Comparison of ENCODE assay signal across 8 cellular contexts in the genomic region with DNA sequence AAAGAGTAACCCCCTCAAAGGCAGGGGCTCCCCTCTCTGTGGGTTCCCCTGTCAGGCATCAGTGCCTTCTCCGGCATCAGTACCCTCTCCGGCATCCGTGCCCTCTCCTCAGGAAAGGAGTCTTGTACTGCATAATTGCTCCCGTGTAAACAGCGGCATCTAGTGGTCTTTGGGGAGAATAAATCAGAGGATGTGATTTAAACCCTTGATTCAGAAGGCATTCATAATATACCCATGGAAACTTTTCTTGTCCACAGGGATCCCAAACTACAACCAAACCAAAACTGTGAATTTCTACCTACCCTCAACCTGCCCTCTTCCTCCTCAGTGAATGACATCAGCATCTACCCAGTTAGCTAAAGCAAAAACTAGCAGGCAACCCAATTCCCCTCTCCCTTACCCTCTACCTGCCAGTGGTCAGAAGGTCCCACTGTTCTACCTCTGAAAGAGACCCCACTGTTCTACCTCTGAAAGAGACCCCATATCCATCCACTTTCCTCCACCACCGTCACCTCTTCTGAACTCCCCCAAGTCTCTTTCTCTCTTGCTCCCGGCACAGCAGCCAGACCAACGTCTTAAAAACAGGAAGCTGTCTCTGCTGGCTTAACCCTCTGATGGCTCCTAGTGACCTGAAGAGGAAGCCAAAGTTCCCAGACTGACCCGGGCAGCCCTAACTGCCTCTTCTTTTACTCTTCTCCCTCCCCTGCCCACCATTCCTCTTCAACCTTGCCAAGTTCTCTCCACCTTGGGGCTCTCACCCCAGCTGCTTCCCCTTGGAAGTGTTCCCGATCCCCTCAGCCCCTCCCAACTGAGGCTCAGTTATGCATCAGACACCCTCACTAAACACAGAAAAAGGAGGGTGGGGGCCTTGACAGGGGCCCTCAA. TPM values are rescaled to one million over a fixed set of nuclear protein-coding genes. Genes with fewer than 3 reads are reported as not detected.
DNase-seq lines count a peak whose midpoint lies in the region; ATAC-seq and TF ChIP-seq lines count a peak whose summit lies in the region.

No MANE protein-coding gene starts in this region.

- no peak for TF ChIP-seq POLR2A in body of pancreas (IDR thresholded peaks at IDR 0.05)

- 15 to 20% methylated on average over 10 of the region's 10 CpGs for WGBS in body of pancreas, 2 donors

- ATAC-seq in RWPE2 (ENCODE audit: low read depth) (peak; percentile 62), body of pancreas (peak; percentile 81), GM18870 (IDR thresholded peaks at IDR 0.05; ENCODE audit: unreplicated experiment) (no peak)

- H3K27ac ChIP-seq in RWPE2 (ENCODE audit: poor library complexity, severe bottlenecking), result peak overlapping the region; percentile 73
- peak overlapping the region in 2 of 4 donors; percentile 0 to 21 for H3K27ac ChIP-seq in body of pancreas
- no peak overlapping the region for H3K27ac ChIP-seq in rectal smooth muscle tissue (ENCODE audit: low read depth, low read length)

- no peak overlapping the region for H3K4me3 ChIP-seq in MG63
- no peak overlapping the region for H3K4me3 ChIP-seq in RWPE2 (ENCODE audit: severe bottlenecking)
- H3K4me3 ChIP-seq in body of pancreas, result no peak overlapping the region
- peak overlapping the region; percentile 26 for H3K4me3 ChIP-seq in rectal smooth muscle tissue (ENCODE audit: low read length)

- H3K36me3 ChIP-seq in MG63, result peaks cover 71% of the 10 kb centered on the region
- peaks cover 64% of the 10 kb centered on the region for H3K36me3 ChIP-seq in RWPE2 (ENCODE audit: low read depth)
- peaks cover 0 to 7% of the 10 kb centered on the region in 2 donors for H3K36me3 ChIP-seq in body of pancreas (replicated peaks in 1 of 2; ENCODE audit: insufficient read depth in 1 of 2, low read depth in 2 of 2)
- peaks cover 5% of the 10 kb centered on the region for H3K36me3 ChIP-seq in rectal smooth muscle tissue (ENCODE audit: control insufficient read depth, insufficient read depth, low read length)

- peak; percentile 64 for DNase-seq in activated CD8-positive, alpha-beta memory T cell treated with anti-CD3 and anti-CD28 coated beads for 24 hours
- DNase-seq in activated CD8-positive, alpha-beta memory T cell treated with anti-CD3 and anti-CD28 coated beads, Interleukin-2, amount 50 U/mL, for 4 hours, result no peak
- DNase-seq in MG63 (peak; percentile 17), RWPE2 (ENCODE audit: low spot score) (peak; percentile 80), body of pancreas (peak in 3 of 4 donors; percentile 28 to 49 (median 43)), hepatic stellate cell (ENCODE audit: low spot score) (peak; percentile 71)

- TF ChIP-seq CTCF in RWPE2 (IDR thresholded peaks at IDR 0.05; ENCODE audit: poor library complexity, severe bottlenecking) (peak; percentile 100), body of pancreas (IDR thresholded peaks at IDR 0.05) (peak; percentile 59 to 73 (median 69))

- no peak overlapping the region for H3K9ac ChIP-seq in rectal smooth muscle tissue (ENCODE audit: low read length)

- no peaks in the 10 kb centered on the region for H3K27me3 ChIP-seq in MG63
- no peaks in the 10 kb centered on the region for H3K27me3 ChIP-seq in RWPE2 (ENCODE audit: insufficient read depth, poor library complexity, severe bottlenecking)
- no peaks in the 10 kb centered on the region for H3K27me3 ChIP-seq in body of pancreas
- H3K27me3 ChIP-seq in rectal smooth muscle tissue (ENCODE audit: control insufficient read depth, insufficient read depth, low read length), result no peaks in the 10 kb centered on the region

- intact Hi-C loops in body of pancreas (cut with DNase I), result no loop called here

- H3K4me1 ChIP-seq in RWPE2 (ENCODE audit: insufficient read depth, poor library complexity, severe bottlenecking), result peaks cover 24% of the 10 kb centered on the region
- H3K4me1 ChIP-seq in body of pancreas, result peaks cover 11% of the 10 kb centered on the region
- peaks cover 8% of the 10 kb centered on the region for H3K4me1 ChIP-seq in rectal smooth muscle tissue (ENCODE audit: control insufficient read depth, insufficient read depth, low read length)

- H3K9me3 ChIP-seq in MG63 (no peaks in the 10 kb centered on the region), RWPE2 (ENCODE audit: severe bottlenecking) (no peaks in the 10 kb centered on the region), body of pancreas (no peaks in the 10 kb centered on the region)

RNA-seq across cellular contexts. Expression of a gene that starts 27.2 kb away (rescaled TPM):
- 23.3 and 29.6 TPM in 2 replicates for total RNA-seq in MG63 (2014; rRNA removed; shearing (Covaris generic); ENCODE audit: low replicate concordance)
- 10 to 100 TPM; 42.0 to 43.8 TPM for total RNA-seq in body of pancreas
